ENCODE assay signal across 1 cellular context in genomic region chr7:31017036-31017747, GRCh38.
TF ChIP-seq lines count a peak whose summit lies in the region.

No MANE protein-coding gene starts in this region.

TF ChIP-seq in K562, 482 proteins besides CTCF, POLR2A, EP300 and RAD21:
- peak; percentile 59 for TF ChIP-seq RFX1 (IDR thresholded peaks at IDR 0.05)
- TF ChIP-seq, protein P1, sequence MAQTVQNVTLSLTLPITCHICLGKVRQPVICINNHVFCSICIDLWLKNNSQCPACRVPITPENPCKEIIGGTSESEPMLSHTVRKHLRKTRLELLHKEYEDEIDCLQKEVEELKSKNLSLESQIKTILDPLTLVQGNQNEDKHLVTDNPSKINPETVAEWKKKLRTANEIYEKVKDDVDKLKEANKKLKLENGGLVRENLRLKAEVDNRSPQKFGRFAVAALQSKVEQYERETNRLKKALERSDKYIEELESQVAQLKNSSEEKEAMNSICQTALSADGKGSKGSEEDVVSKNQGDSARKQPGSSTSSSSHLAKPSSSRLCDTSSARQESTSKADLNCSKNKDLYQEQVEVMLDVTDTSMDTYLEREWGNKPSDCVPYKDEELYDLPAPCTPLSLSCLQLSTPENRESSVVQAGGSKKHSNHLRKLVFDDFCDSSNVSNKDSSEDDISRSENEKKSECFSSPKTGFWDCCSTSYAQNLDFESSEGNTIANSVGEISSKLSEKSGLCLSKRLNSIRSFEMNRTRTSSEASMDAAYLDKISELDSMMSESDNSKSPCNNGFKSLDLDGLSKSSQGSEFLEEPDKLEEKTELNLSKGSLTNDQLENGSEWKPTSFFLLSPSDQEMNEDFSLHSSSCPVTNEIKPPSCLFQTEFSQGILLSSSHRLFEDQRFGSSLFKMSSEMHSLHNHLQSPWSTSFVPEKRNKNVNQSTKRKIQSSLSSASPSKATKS (CRISPR knock-in tag; IDR thresholded peaks at IDR 0.05), result no peak
